ENCODE assay signal across 8 cellular contexts in the genomic region with DNA sequence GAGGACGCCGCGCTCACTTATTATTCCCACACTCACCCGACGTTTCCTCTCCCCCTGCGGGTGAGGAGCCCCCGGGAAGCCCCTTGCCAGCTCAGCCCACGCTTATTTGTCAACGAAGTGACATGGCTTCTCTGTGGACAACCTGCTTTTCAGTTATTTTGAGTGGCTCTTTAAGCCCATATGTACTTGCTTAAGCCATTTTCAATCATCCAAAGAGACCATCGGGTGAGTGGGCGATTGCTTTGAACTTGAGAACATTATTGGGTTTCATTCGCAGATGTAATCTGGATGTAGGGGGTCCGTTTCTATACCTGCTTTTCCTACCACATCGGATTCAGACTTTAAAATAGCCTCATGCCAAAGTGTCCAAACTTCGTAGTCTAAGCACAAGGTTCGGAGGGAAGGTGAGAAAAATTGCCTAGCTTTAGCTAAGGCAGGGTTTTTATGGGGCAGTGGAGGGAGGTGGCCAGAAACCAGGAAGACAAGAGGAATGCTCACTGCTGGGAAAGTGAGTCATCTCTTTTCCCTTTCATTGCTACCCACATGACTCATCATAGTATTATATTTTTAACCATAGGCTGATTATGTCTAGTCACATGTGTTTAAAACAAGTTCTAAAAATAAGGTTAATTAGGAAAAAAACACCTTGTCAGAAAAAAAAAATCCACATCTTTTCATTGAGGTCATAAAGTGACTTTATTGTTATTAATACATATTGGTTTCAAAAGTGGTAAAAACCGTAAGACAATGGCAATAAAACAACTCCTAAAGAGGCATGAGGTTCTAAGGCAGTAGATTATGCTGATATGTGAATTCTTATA.
DNase-seq lines count a peak whose midpoint lies in the region; ATAC-seq, FAIRE-seq and TF ChIP-seq lines count a peak whose summit lies in the region.

No MANE protein-coding gene starts in this region.

- no peaks in the 10 kb centered on the region for H3K9me3 Mint-ChIP-seq in glutamatergic neuron (ENCODE audit: unreplicated experiment)

- no peaks in the 10 kb centered on the region for H3K27me3 Mint-ChIP-seq in glutamatergic neuron (ENCODE audit: unreplicated experiment)

- peak; percentile 89 for DNase-seq in Caki2 (ENCODE audit: low read depth)
- DNase-seq in bronchial epithelial cell (ENCODE audit: low read depth) = peak; percentile 91
- no peak for DNase-seq in NCI-H146 (lab: John Stamatoyannopoulos, UW)
- no peak for DNase-seq in glutamatergic neuron
- no peak for DNase-seq in NCI-H2227 (lab: John Stamatoyannopoulos, UW; ENCODE audit: unreplicated experiment)

- no peak overlapping the region for H3K27ac Mint-ChIP-seq in glutamatergic neuron (ENCODE audit: unreplicated experiment)

- H3K36me3 Mint-ChIP-seq in glutamatergic neuron (ENCODE audit: unreplicated experiment) = no peaks in the 10 kb centered on the region

- FAIRE-seq in bronchial epithelial cell (lab: Jason Lieb, UNC) = peak; percentile 82

- in situ Hi-C loops in Caki2 (cut with HindIII; ENCODE audit: low pct_unique_long_range_greater_than_20kb, low sequenced_read_pairs) = no loop called here

- H3K27me3 ChIP-seq in HUES64 (ENCODE audit: insufficient read depth, low read length) (no peaks in the 10 kb centered on the region), bronchial epithelial cell (ENCODE audit: control insufficient read depth, insufficient read depth, low read length) (no peaks in the 10 kb centered on the region), muscle layer of duodenum (ENCODE audit: low read depth, low read length) (no peaks in the 10 kb centered on the region)

- ATAC-seq in GM18867 (IDR thresholded peaks at IDR 0.05; ENCODE audit: unreplicated experiment) = no peak

- WGBS in HUES64 = 89% methylated on average over 16 of the region's 17 CpGs

- peaks cover 25% of the 10 kb centered on the region for H3K4me1 ChIP-seq in HUES64 (ENCODE audit: insufficient read depth, low read length)
- no peaks in the 10 kb centered on the region for H3K4me1 ChIP-seq in muscle layer of duodenum (ENCODE audit: control insufficient read depth in 1 of 2, insufficient read depth in 2 of 2, low read length in 2 of 2)

- H3K9ac ChIP-seq in HUES64 (ENCODE audit: low read depth, low read length) = no peak overlapping the region

- no peak overlapping the region for H3K4me3 Mint-ChIP-seq in glutamatergic neuron (ENCODE audit: unreplicated experiment)

- no peaks in the 10 kb centered on the region for H3K9me3 ChIP-seq in HUES64 (ENCODE audit: insufficient read depth, low read depth, low read length)
- no peaks in the 10 kb centered on the region for H3K9me3 ChIP-seq in muscle layer of duodenum (ENCODE audit: control insufficient read depth in 1 of 2, low read length in 2 of 2)

- no peak for TF ChIP-seq CTCF in bronchial epithelial cell (IDR thresholded peaks at IDR 0.05; ENCODE audit: insufficient read depth, low read length, severe bottlenecking)
- no peak for TF ChIP-seq CTCF in glutamatergic neuron (IDR thresholded peaks at IDR 0.05; ENCODE audit: partially characterized antibody, unreplicated experiment)

- H3K27ac ChIP-seq in HUES64 (ENCODE audit: low read depth, low read length) (peak overlapping the region; percentile 26; the same call in 1 of the 2 replicates), muscle layer of duodenum (ENCODE audit: low read length) (peak overlapping the region; percentile 59)

- H3K36me3 ChIP-seq in HUES64 (ENCODE audit: insufficient read depth, low read length) = no peaks in the 10 kb centered on the region
- no peaks in the 10 kb centered on the region for H3K36me3 ChIP-seq in bronchial epithelial cell (ENCODE audit: control insufficient read depth, insufficient read depth, low read length)
- H3K36me3 ChIP-seq in muscle layer of duodenum (ENCODE audit: control insufficient read depth in 1 of 2, insufficient read depth in 2 of 2, low read length in 2 of 2) = no peaks in the 10 kb centered on the region

- H3K4me3 ChIP-seq in HUES64 (ENCODE audit: low read length) (no peak overlapping the region), bronchial epithelial cell (ENCODE audit: low read depth, low read length) (no peak overlapping the region), muscle layer of duodenum (ENCODE audit: low read depth in 1 of 2, low read length in 2 of 2) (no peak overlapping the region)

- no peaks in the 10 kb centered on the region for H3K4me1 Mint-ChIP-seq in glutamatergic neuron (ENCODE audit: low read depth, unreplicated experiment)

Comparison
In these comparisons a context has a peak if more than half of its experiments do, and no peak if none do; other contexts are left out.
1. DNase-seq: peak in Caki2 (single experiment) and bronchial epithelial cell (single experiment); none in NCI-H146 (single experiment), glutamatergic neuron (single experiment) and NCI-H2227 (single experiment).